In the genomic region with DNA sequence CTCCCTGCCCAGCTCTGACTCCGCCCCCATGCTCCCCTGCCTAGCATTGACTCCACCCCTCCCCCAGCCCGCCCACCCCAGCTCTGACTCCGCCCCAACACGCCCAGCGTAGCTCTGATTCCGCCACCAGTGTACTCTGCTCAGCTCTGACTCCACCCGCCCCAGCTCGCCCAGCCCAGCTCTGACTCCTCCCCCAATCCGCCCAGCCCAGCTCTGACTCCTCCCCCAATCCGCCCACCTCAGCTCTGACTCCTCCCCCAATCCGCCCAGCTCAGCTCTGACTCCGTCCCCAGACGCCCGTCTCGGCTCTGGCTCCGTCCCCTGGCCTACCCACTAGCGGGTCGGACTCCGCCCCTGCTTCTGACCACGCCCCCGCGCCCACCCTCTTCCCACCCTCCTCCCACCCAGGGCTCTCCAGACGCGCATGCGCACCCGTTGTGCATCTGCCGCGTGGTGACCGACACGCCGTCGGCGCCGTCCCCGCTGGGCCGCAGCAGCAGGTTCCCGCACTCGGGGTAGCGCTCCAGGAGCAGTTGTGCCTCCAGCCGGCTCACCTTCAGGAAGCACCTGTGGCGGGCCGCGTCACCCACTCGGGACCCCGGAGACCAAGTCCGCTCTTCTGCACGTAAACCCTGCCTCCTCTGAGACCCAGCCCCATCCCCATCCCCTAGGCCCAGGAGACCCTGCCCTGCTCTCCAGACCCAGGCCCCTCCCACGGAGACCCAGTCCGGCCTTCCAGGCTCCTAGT, we compare ENCODE assay signal across 1 cellular context.
A peak's percentile ranks its signal among the peaks of the same experiment; 100 is the strongest.
TF ChIP-seq lines count a peak whose summit lies in the region.

No MANE protein-coding gene starts in this region.

TF ChIP-seq in K562, 482 proteins besides CTCF, POLR2A, EP300 and RAD21 (continued from another document and continues in another):
- TF ChIP-seq, protein P1, sequence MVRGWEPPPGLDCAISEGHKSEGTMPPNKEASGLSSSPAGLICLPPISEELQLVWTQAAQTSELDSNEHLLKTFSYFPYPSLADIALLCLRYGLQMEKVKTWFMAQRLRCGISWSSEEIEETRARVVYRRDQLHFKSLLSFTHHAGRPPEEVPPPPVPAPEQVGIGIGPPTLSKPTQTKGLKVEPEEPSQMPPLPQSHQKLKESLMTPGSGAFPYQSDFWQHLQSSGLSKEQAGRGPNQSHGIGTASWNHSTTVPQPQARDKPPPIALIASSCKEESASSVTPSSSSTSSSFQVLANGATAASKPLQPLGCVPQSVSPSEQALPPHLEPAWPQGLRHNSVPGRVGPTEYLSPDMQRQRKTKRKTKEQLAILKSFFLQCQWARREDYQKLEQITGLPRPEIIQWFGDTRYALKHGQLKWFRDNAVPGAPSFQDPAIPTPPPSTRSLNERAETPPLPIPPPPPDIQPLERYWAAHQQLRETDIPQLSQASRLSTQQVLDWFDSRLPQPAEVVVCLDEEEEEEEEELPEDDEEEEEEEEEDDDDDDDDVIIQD (CRISPR knock-in tag; IDR thresholded peaks at IDR 0.05): 0 out of 2 replicates have a peak, but pooled peaks have one; percentile 35
- TF ChIP-seq, protein P2, sequence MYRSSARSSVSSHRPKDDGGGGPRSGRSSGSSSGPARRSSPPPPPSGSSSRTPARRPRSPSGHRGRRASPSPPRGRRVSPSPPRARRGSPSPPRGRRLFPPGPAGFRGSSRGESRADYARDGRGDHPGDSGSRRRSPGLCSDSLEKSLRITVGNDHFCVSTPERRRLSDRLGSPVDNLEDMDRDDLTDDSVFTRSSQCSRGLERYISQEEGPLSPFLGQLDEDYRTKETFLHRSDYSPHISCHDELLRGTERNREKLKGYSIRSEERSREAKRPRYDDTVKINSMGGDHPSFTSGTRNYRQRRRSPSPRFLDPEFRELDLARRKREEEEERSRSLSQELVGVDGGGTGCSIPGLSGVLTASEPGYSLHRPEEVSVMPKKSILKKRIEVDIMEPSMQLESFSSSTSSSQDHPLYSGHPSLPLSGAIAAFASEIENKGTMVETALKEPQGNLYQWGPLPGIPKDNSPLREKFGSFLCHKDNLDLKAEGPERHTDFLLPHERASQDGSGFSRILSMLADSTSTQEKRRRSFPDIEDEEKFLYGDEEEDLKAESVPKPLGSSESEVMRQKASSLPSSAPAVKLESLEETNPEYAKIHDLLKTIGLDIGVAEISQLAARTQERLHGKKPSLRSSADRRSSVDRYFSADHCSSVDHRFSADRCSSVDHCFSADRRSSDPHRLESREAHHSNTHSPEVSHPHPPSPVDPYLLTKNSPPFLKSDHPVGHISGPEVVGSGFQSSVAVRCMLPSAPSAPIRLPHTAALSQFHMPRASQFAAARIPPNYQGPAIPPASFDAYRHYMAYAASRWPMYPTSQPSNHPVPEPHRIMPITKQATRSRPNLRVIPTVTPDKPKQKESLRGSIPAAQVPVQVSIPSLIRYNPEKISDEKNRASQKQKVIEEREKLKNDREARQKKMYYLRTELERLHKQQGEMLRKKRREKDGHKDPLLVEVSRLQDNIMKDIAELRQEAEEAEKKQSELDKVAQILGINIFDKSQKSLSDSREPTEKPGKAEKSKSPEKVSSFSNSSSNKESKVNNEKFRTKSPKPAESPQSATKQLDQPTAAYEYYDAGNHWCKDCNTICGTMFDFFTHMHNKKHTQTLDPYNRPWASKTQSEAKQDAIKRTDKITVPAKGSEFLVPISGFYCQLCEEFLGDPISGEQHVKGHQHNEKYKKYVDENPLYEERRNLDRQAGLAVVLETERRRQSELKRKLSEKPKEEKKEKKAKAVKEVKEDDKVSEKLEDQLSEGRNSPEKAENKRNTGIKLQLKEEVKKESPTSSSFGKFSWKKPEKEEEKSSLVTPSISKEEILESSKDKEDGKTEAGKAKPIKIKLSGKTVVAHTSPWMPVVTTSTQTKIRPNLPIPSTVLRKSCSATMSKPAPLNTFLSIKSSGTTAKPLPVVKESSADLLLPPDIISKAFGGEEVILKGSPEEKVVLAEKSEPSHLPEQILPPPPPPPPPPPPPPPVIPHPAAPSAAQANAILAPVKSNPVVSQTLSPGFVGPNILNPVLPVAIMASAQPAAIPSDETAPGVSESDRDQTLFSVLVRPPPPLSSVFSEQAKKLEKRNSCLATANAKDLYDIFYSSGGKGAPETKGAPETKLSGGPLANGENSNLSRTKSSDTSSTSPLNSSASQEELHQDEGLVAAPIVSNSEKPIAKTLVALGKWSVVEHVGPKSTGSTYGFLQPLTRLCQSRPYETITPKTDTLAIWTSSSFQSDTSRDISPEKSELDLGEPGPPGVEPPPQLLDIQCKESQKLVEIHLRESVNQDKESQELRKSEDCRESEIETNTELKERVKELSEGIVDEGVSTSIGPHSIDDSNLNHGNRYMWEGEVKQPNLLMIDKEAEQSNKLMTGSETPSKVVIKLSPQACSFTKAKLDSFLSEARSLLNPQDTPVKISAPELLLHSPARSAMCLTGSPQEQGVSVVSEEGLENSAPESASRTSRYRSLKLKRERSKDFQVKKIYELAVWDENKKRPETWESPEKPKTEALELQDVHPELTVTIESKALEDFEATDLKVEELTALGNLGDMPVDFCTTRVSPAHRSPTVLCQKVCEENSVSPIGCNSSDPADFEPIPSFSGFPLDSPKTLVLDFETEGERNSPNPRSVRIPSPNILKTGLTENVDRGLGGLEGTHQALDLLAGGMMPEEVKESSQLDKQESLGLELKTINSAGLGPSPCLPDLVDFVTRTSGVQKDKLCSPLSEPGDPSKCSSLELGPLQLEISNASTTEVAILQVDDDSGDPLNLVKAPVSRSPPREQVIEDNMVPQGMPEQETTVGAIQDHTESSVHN (IDR thresholded peaks at IDR 0.05; ENCODE audit: borderline replicate concordance in 1 of 2, low read depth in 1 of 2): no peak
- no peak for TF ChIP-seq BRCA1 (IDR thresholded peaks at IDR 0.05)
- no peak for TF ChIP-seq BRCA1 (CRISPR knock-in tag; IDR thresholded peaks at IDR 0.05)
- TF ChIP-seq RBM25 (IDR thresholded peaks at IDR 0.05; ENCODE audit: low read depth, low read length, severe bottlenecking): no peak
- no peak for TF ChIP-seq ZNF589 (CRISPR knock-in tag; IDR thresholded peaks at IDR 0.05; ENCODE audit: low read depth)
- no peak for TF ChIP-seq ZNF232 (CRISPR knock-in tag; IDR thresholded peaks at IDR 0.05)
- TF ChIP-seq, protein P3, sequence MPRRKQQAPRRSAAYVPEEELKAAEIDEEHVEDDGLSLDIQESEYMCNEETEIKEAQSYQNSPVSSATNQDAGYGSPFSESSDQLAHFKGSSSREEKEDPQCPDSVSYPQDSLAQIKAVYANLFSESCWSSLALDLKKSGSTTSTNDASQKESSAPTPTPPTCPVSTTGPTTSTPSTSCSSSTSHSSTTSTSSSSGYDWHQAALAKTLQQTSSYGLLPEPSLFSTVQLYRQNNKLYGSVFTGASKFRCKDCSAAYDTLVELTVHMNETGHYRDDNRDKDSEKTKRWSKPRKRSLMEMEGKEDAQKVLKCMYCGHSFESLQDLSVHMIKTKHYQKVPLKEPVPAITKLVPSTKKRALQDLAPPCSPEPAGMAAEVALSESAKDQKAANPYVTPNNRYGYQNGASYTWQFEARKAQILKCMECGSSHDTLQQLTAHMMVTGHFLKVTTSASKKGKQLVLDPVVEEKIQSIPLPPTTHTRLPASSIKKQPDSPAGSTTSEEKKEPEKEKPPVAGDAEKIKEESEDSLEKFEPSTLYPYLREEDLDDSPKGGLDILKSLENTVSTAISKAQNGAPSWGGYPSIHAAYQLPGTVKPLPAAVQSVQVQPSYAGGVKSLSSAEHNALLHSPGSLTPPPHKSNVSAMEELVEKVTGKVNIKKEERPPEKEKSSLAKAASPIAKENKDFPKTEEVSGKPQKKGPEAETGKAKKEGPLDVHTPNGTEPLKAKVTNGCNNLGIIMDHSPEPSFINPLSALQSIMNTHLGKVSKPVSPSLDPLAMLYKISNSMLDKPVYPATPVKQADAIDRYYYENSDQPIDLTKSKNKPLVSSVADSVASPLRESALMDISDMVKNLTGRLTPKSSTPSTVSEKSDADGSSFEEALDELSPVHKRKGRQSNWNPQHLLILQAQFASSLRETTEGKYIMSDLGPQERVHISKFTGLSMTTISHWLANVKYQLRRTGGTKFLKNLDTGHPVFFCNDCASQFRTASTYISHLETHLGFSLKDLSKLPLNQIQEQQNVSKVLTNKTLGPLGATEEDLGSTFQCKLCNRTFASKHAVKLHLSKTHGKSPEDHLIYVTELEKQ (CRISPR knock-in tag; IDR thresholded peaks at IDR 0.05): no peak
- TF ChIP-seq KAT2B (IDR thresholded peaks at IDR 0.05; ENCODE audit: low read depth, low read length): no peak
- no peak for TF ChIP-seq BRD4 (IDR thresholded peaks at IDR 0.05)
- TF ChIP-seq PHF8 (IDR thresholded peaks at IDR 0.05; ENCODE audit: borderline replicate concordance, low read length): peak; percentile 85; the same call in 1 of the 2 replicates
- TF ChIP-seq CTBP1 (IDR thresholded peaks at IDR 0.05; ENCODE audit: borderline replicate concordance): no peak
- TF ChIP-seq FOXJ2 (tag; IDR thresholded peaks at IDR 0.05): no peak
- TF ChIP-seq ZNF174 (CRISPR knock-in tag; IDR thresholded peaks at IDR 0.05): no peak
- no peak for TF ChIP-seq YY1 (IDR thresholded peaks at IDR 0.05; ENCODE audit: borderline replicate concordance in 1 of 3, control insufficient read depth in 1 of 3, extremely low read depth in 1 of 3, insufficient read depth in 3 of 3, insufficient read length in 1 of 3, insufficient replicate concordance in 2 of 3, low read depth in 1 of 3, low read length in 2 of 3)
- TF ChIP-seq, protein P4, sequence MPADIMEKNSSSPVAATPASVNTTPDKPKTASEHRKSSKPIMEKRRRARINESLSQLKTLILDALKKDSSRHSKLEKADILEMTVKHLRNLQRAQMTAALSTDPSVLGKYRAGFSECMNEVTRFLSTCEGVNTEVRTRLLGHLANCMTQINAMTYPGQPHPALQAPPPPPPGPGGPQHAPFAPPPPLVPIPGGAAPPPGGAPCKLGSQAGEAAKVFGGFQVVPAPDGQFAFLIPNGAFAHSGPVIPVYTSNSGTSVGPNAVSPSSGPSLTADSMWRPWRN (IDR thresholded peaks at IDR 0.05; ENCODE audit: low read depth): no peak
- TF ChIP-seq, protein P5, sequence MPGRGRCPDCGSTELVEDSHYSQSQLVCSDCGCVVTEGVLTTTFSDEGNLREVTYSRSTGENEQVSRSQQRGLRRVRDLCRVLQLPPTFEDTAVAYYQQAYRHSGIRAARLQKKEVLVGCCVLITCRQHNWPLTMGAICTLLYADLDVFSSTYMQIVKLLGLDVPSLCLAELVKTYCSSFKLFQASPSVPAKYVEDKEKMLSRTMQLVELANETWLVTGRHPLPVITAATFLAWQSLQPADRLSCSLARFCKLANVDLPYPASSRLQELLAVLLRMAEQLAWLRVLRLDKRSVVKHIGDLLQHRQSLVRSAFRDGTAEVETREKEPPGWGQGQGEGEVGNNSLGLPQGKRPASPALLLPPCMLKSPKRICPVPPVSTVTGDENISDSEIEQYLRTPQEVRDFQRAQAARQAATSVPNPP (IDR thresholded peaks at IDR 0.05; ENCODE audit: borderline replicate concordance, insufficient read depth, insufficient read length): no peak
- no peak for TF ChIP-seq MAFK (IDR thresholded peaks at IDR 0.05; ENCODE audit: low read length)
- peak; percentile 55 for TF ChIP-seq SMAD1 (IDR thresholded peaks at IDR 0.05; ENCODE audit: low read depth, low read length, partially characterized antibody)
- TF ChIP-seq RBM34 (IDR thresholded peaks at IDR 0.05; ENCODE audit: borderline replicate concordance, insufficient read depth, low read length): no peak
- peak; percentile 35 for TF ChIP-seq FOS (IDR thresholded peaks at IDR 0.05; ENCODE audit: extremely low read depth, insufficient read length)
